In genomic region chr19:47858231-47858630, GRCh38 we compare ENCODE assay signal across 7 cellular contexts. TPM values are rescaled to one million over a fixed set of nuclear protein-coding genes. Genes with fewer than 3 reads are reported as not detected.
"Had no signal": no experiment of that assay in that cellular context is flagged by ENCODE, and none has a peak within 500 bp of the region (broad histone marks: within the 10 kb centered on the region; RNA-seq: fewer than 3 reads in every experiment).

No MANE protein-coding gene starts in this region.

RNA-seq across cellular contexts. Expression of gene TPRX2, which starts 0.8 kb away (rescaled TPM):
- total RNA-seq: adrenal gland; dermis blood vessel endothelial cell; left cardiac atrium; lower lobe of right lung; naive thymus-derived CD4-positive, alpha-beta T cell; right atrium auricular region; smooth muscle cell had no signal
- polyA plus RNA-seq: adrenal gland; naive thymus-derived CD4-positive, alpha-beta T cell; smooth muscle cell had no signal

RNA-seq across cellular contexts. Expression of gene SULT2A1, which starts 27.9 kb away (rescaled TPM):
- total RNA-seq: dermis blood vessel endothelial cell; left cardiac atrium; lower lobe of right lung; naive thymus-derived CD4-positive, alpha-beta T cell; right atrium auricular region; smooth muscle cell had no signal
- polyA plus RNA-seq: naive thymus-derived CD4-positive, alpha-beta T cell had no signal

RNA-seq across cellular contexts. Expression of gene CRX, which starts 36.5 kb away (rescaled TPM):
- total RNA-seq: adrenal gland; dermis blood vessel endothelial cell; left cardiac atrium; lower lobe of right lung; naive thymus-derived CD4-positive, alpha-beta T cell; right atrium auricular region; smooth muscle cell had no signal
- polyA plus RNA-seq: naive thymus-derived CD4-positive, alpha-beta T cell; smooth muscle cell had no signal

RNA-seq across cellular contexts. Expression of gene TPRX1, which starts 53.9 kb away (rescaled TPM):
- total RNA-seq: adrenal gland; dermis blood vessel endothelial cell; left cardiac atrium; lower lobe of right lung; naive thymus-derived CD4-positive, alpha-beta T cell; right atrium auricular region; smooth muscle cell had no signal
- polyA plus RNA-seq: adrenal gland; naive thymus-derived CD4-positive, alpha-beta T cell; smooth muscle cell had no signal
